In the genomic region with DNA sequence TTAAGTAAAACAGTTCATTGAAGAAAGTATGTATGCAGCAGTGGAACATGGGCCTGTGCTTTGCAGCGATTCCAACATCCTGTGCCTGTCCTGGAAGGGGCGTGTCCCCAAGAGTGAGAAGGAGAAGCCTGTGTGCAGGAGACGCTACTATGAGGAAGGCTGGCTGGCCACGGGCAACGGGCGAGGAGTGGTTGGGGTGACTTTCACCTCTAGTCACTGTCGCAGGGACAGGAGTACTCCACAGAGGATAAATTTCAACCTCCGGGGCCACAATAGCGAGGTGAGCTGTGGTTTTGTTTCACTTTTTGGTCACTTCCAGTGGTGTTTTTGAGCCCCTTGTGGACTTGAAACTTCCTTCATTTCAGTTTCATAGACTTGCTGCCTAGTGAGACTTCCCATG, we compare ENCODE assay signal across 11 cellular contexts. TPM values are rescaled to one million over a fixed set of nuclear protein-coding genes. Genes with fewer than 3 reads are reported as not detected.
A peak's percentile ranks its signal among the peaks of the same experiment; 100 is the strongest.
DNase-seq lines count a peak whose midpoint lies in the region; ATAC-seq, FAIRE-seq and TF ChIP-seq lines count a peak whose summit lies in the region.
"Had no signal": no experiment of that assay in that cellular context is flagged by ENCODE, and none has a peak within 500 bp of the region (broad histone marks: within the 10 kb centered on the region; RNA-seq: fewer than 3 reads in every experiment).

No MANE protein-coding gene starts in this region.

- H3K27ac ChIP-seq in KMS-11, result no peak overlapping the region
- no peak overlapping the region for H3K27ac ChIP-seq in left lung
- H3K27ac ChIP-seq: colonic mucosa, thoracic aorta had no signal

- ATAC-seq in GM21576 (IDR thresholded peaks at IDR 0.05; ENCODE audit: unreplicated experiment) (peak; percentile 54), left lung (peak; percentile 71), HG03520 (IDR thresholded peaks at IDR 0.05; ENCODE audit: unreplicated experiment) (no peak)

- no peaks in the 10 kb centered on the region for H3K27me3 ChIP-seq in KMS-11 (ENCODE audit: insufficient read depth, low read depth)
- no peaks in the 10 kb centered on the region for H3K27me3 ChIP-seq in left lung
- H3K27me3 ChIP-seq: colonic mucosa had no signal

- no peak overlapping the region for H2AFZ ChIP-seq in KMS-11 (ENCODE audit: low read depth)

- H3K36me3 ChIP-seq in KMS-11 (ENCODE audit: insufficient read depth) (no peaks in the 10 kb centered on the region), left lung (peaks cover 0 to 28% of the 10 kb centered on the region in 2 donors)
- H3K36me3 ChIP-seq: colonic mucosa had no signal

- H3K4me3 ChIP-seq in KMS-11 (IDR thresholded peaks at IDR 0.05; ENCODE audit: insufficient read depth, low read depth, low read length), result no peak overlapping the region
- H3K4me3 ChIP-seq in left lung, result peak overlapping the region in 1 of 2 donors; percentile 9
- H3K4me3 ChIP-seq: colonic mucosa, thoracic aorta had no signal

- no peaks in the 10 kb centered on the region; the same call in 1 of the 2 replicates for H3K79me2 ChIP-seq in KMS-11 (ENCODE audit: insufficient read depth, low read depth)

- peak overlapping the region; percentile 18; the same call in 1 of the 2 replicates for H3K4me2 ChIP-seq in KMS-11

- intact Hi-C loops in left lung (cut with DNase I), result no loop called here

- DNase-seq in GM18507 (ENCODE audit: extremely low spot score, insufficient read length, low read depth) (no peak), left lung (peak in 1 of 2 donors; percentile 76), NCI-H2029 treated with DMSO at 0.1 percent for 48 hours (lab: John Stamatoyannopoulos, UW) (no peak), glomerular visceral epithelial cell (ENCODE audit: extremely low spot score) (no peak), germinal center (ENCODE audit: low spot score) (no peak)
- DNase-seq: colonic mucosa, NCI-H2171 treated with DMSO at 0.1 percent for 48 hours had no signal

- no peaks in the 10 kb centered on the region for H4K20me1 ChIP-seq in KMS-11 (ENCODE audit: insufficient read depth)

- peak; percentile 75 for FAIRE-seq in GM18507 (lab: Jason Lieb, UNC)

- no peak overlapping the region for H3K9ac ChIP-seq in KMS-11

- TF ChIP-seq CTCF in KMS-11 (conservative IDR thresholded peaks at IDR 0.05; ENCODE audit: low read depth, low read length) (no peak), left lung (IDR thresholded peaks at IDR 0.05) (no peak)

- peaks cover 0 to 7% of the 10 kb centered on the region in 2 donors for H3K9me3 ChIP-seq in left lung
- H3K9me3 ChIP-seq: colonic mucosa had no signal

- H3K4me1 ChIP-seq in KMS-11 (ENCODE audit: low read depth, poor library complexity, severe bottlenecking) (peaks cover 16% of the 10 kb centered on the region), left lung (peaks cover 0 to 6% of the 10 kb centered on the region in 2 donors)
- H3K4me1 ChIP-seq: colonic mucosa had no signal

RNA-seq across cellular contexts. Expression of a gene that starts 1.7 kb away (rescaled TPM):
- total RNA-seq in left lung, result 10 to 100 TPM; 69.7 to 86.8 TPM
